ENCODE assay signal across 19 cellular contexts in genomic region chr1:83029050-83029449, GRCh38.
DNase-seq lines count a peak whose midpoint lies in the region; ATAC-seq and TF ChIP-seq lines count a peak whose summit lies in the region.
"Had no signal": no experiment of that assay in that cellular context is flagged by ENCODE, and none has a peak within 500 bp of the region (broad histone marks: within the 10 kb centered on the region; RNA-seq: fewer than 3 reads in every experiment).

No MANE protein-coding gene starts in this region.

- peaks cover 25% of the 10 kb centered on the region for H3K36me3 Mint-ChIP-seq in endodermal cell (ENCODE audit: low read depth)
- H3K36me3 Mint-ChIP-seq: CD4-positive, alpha-beta memory T cell had no signal

- H3K4me3 Mint-ChIP-seq in endodermal cell: no peak overlapping the region
- H3K4me3 Mint-ChIP-seq: CD4-positive, alpha-beta memory T cell; H9 had no signal

- H3K9me2 ChIP-seq in neural cell (ENCODE audit: insufficient read depth, low read length): no peaks in the 10 kb centered on the region

- H3K9me3 Mint-ChIP-seq in endodermal cell: peaks cover 21% of the 10 kb centered on the region

- H3K27ac Mint-ChIP-seq in endodermal cell: no peak overlapping the region
- H3K27ac Mint-ChIP-seq: CD4-positive, alpha-beta memory T cell; H9 had no signal

- no peaks in the 10 kb centered on the region for H3K4me1 ChIP-seq in endodermal cell (ENCODE audit: control insufficient read depth, insufficient read depth, low read length)
- peaks cover 2% of the 10 kb centered on the region for H3K4me1 ChIP-seq in mesenchymal stem cell (ENCODE audit: control insufficient read depth, insufficient read depth, low read depth, low read length)
- no peaks in the 10 kb centered on the region for H3K4me1 ChIP-seq in breast epithelium

- H3K27me3 ChIP-seq in WERI-Rb-1 (ENCODE audit: insufficient read depth, low read depth, severe bottlenecking): no peaks in the 10 kb centered on the region
- H3K27me3 ChIP-seq in endodermal cell (ENCODE audit: control insufficient read depth, insufficient read depth, low read length, poor library complexity, severe bottlenecking): no peaks in the 10 kb centered on the region
- H3K27me3 ChIP-seq in mesenchymal stem cell (ENCODE audit: control insufficient read depth in 1 of 2, insufficient read depth in 1 of 2, low read length in 2 of 2): no peaks in the 10 kb centered on the region
- H3K27me3 ChIP-seq in neural cell (ENCODE audit: insufficient read depth, low read depth, low read length): no peaks in the 10 kb centered on the region
- H3K27me3 ChIP-seq in breast epithelium: no peaks in the 10 kb centered on the region

- H3K9ac ChIP-seq in endodermal cell (ENCODE audit: extremely low read depth, low read length, poor library complexity, severe bottlenecking): no peak overlapping the region
- no peak overlapping the region for H3K9ac ChIP-seq in mesenchymal stem cell (ENCODE audit: low read length)
- no peak overlapping the region for H3K9ac ChIP-seq in neural cell (ENCODE audit: low read length)
- H3K9ac ChIP-seq: GM23248 had no signal

- WGBS in endodermal cell (ENCODE audit: insufficient coverage in 1 of 2, insufficient read length in 1 of 2), 2 experiments: 94% methylated on average over 2 of the region's 3 CpGs; no CpG with 5 or more reads in 1 of the 2 experiments
- WGBS in mesenchymal stem cell: 90% methylated on average over 1 of the region's 3 CpGs

- H4K20me1 ChIP-seq in neural cell (ENCODE audit: insufficient read depth): no peaks in the 10 kb centered on the region

- H2BK5ac ChIP-seq in mesenchymal stem cell (ENCODE audit: low read depth, low read length, poor library complexity, severe bottlenecking): no peak overlapping the region

- TF ChIP-seq CTCF in WERI-Rb-1 (IDR thresholded peaks at IDR 0.05; ENCODE audit: low read depth, low read length) (no peak), endodermal cell (conservative IDR thresholded peaks at IDR 0.05) (no peak), neural cell (IDR thresholded peaks at IDR 0.05; ENCODE audit: poor library complexity, severe bottlenecking) (no peak), breast epithelium (IDR thresholded peaks at IDR 0.05) (no peak)

- H2AFZ ChIP-seq in mesenchymal stem cell (ENCODE audit: low read depth, low read length): no peak overlapping the region
- no peak overlapping the region for H2AFZ ChIP-seq in neural cell (ENCODE audit: low read depth, low read length)
- H2AFZ ChIP-seq: GM23248 had no signal

- H3K79me1 ChIP-seq in mesenchymal stem cell (replicated peaks; ENCODE audit: low read length, poor library complexity, severe bottlenecking): no peaks in the 10 kb centered on the region

- H3K27me3 Mint-ChIP-seq in endodermal cell (ENCODE audit: insufficient read depth): no peaks in the 10 kb centered on the region
- H3K27me3 Mint-ChIP-seq: CD4-positive, alpha-beta memory T cell had no signal

- no peak overlapping the region for H3K23ac ChIP-seq in mesenchymal stem cell (ENCODE audit: low read length in 2 of 2)

- H3K9me3 ChIP-seq in WERI-Rb-1 (ENCODE audit: severe bottlenecking) (no peaks in the 10 kb centered on the region), endodermal cell (ENCODE audit: control insufficient read depth, low read length) (no peaks in the 10 kb centered on the region), mesenchymal stem cell (ENCODE audit: control insufficient read depth, low read length) (no peaks in the 10 kb centered on the region), neural cell (ENCODE audit: low read length) (no peaks in the 10 kb centered on the region), breast epithelium (no peaks in the 10 kb centered on the region)

- ATAC-seq in HG03025 (IDR thresholded peaks at IDR 0.05; ENCODE audit: low FRiP score, unreplicated experiment): no peak
- no peak for ATAC-seq in GM18505 (IDR thresholded peaks at IDR 0.05; ENCODE audit: unreplicated experiment)
- ATAC-seq: GM12878, HCT116 had no signal

- H3K4me3 ChIP-seq in WERI-Rb-1 (ENCODE audit: low read depth, low read length) (no peak overlapping the region), endodermal cell (ENCODE audit: low read length) (no peak overlapping the region), mesenchymal stem cell (ENCODE audit: insufficient read depth in 1 of 2, low read depth in 1 of 2, low read length in 2 of 2) (no peak overlapping the region), neural cell (ENCODE audit: low read length) (no peak overlapping the region), breast epithelium (no peak overlapping the region)
- H3K4me3 ChIP-seq: GM12878, GM23248 had no signal

- no peak overlapping the region for H4K8ac ChIP-seq in mesenchymal stem cell (ENCODE audit: low read length)

- H2AK5ac ChIP-seq in mesenchymal stem cell (ENCODE audit: low read length, severe bottlenecking): no peak overlapping the region

- intact Hi-C loops in breast epithelium (cut with DNase I; ENCODE audit: low total_unique reads): no loop called here

- no peak for TF ChIP-seq EP300 in neural cell (conservative IDR thresholded peaks at IDR 0.05; ENCODE audit: poor library complexity, severe bottlenecking)

- no peak for TF ChIP-seq POLR2A in breast epithelium (IDR thresholded peaks at IDR 0.05)
- TF ChIP-seq POLR2A in GM18505 (IDR thresholded peaks at IDR 0.05; ENCODE audit: borderline replicate concordance, extremely low read depth, insufficient read depth, insufficient read length): no peak

- H2BK15ac ChIP-seq in mesenchymal stem cell (ENCODE audit: low read depth, poor library complexity, severe bottlenecking): peak overlapping the region; percentile 0

- H3K18ac ChIP-seq in mesenchymal stem cell (ENCODE audit: low read depth in 1 of 2, low read length in 2 of 2): peak overlapping the region in 1 of 2 experiments; percentile 13

- H3K36me3 ChIP-seq in WERI-Rb-1: no peaks in the 10 kb centered on the region
- no peaks in the 10 kb centered on the region for H3K36me3 ChIP-seq in endodermal cell (ENCODE audit: control insufficient read depth, insufficient read depth, low read length)
- no peaks in the 10 kb centered on the region for H3K36me3 ChIP-seq in mesenchymal stem cell (ENCODE audit: control insufficient read depth in 1 of 2, insufficient read depth in 2 of 2, low read depth in 1 of 2, low read length in 2 of 2)
- no peaks in the 10 kb centered on the region for H3K36me3 ChIP-seq in neural cell (ENCODE audit: insufficient read depth, low read length)
- no peaks in the 10 kb centered on the region for H3K36me3 ChIP-seq in breast epithelium

- TF ChIP-seq RAD21 in neural cell (conservative IDR thresholded peaks at IDR 0.05): no peak

- H3K27ac ChIP-seq in WERI-Rb-1 (no peak overlapping the region), endodermal cell (ENCODE audit: low read depth, low read length) (no peak overlapping the region), mesenchymal stem cell (ENCODE audit: low read length, poor library complexity, severe bottlenecking) (no peak overlapping the region), neural cell (ENCODE audit: low read length) (peak overlapping the region; percentile 69), breast epithelium (no peak overlapping the region)
- H3K27ac ChIP-seq: GM23248 had no signal

- no peak overlapping the region for H4K91ac ChIP-seq in mesenchymal stem cell (ENCODE audit: low read length)

- no peak overlapping the region for H3K4ac ChIP-seq in mesenchymal stem cell (ENCODE audit: low read depth in 1 of 2, low read length in 2 of 2)

- H2BK120ac ChIP-seq in mesenchymal stem cell (ENCODE audit: low read depth, low read length): no peak overlapping the region

- no peak overlapping the region for H3K4me2 ChIP-seq in mesenchymal stem cell (ENCODE audit: low read length, poor library complexity, severe bottlenecking)
- H3K4me2 ChIP-seq in neural cell (ENCODE audit: low read length): no peak overlapping the region

- H3K14ac ChIP-seq in mesenchymal stem cell (ENCODE audit: low read length in 2 of 2): no peak overlapping the region

- no peaks in the 10 kb centered on the region for H3K79me2 ChIP-seq in neural cell (replicated peaks; ENCODE audit: insufficient read depth, low read length)

- peak; percentile 57 for DNase-seq in WERI-Rb-1
- peak; percentile 61 for DNase-seq in endodermal cell
- no peak for DNase-seq in mesenchymal stem cell
- no peak for DNase-seq in breast epithelium (ENCODE audit: low spot score in 2 of 2)
- no peak for DNase-seq in DMS 273 (lab: John Stamatoyannopoulos, UW; ENCODE audit: unreplicated experiment)
- DNase-seq: C1 segment of cervical spinal cord; CD4-positive, alpha-beta memory T cell; COR-L47; DMS 273 treated with DMSO at 0.1 percent for 48 hours; DMS79; EL; GDM1; H9 had no signal

- H2BK12ac ChIP-seq in mesenchymal stem cell (ENCODE audit: low read length in 2 of 2): no peak overlapping the region

- H3F3A ChIP-seq in neural cell (ENCODE audit: insufficient read depth, low read length, poor library complexity, severe bottlenecking): no peaks in the 10 kb centered on the region

- H3K4me1 Mint-ChIP-seq in endodermal cell: peaks cover 18% of the 10 kb centered on the region
- H3K4me1 Mint-ChIP-seq: CD4-positive, alpha-beta memory T cell had no signal

TF ChIP-seq in neural cell, 6 proteins besides CTCF, POLR2A, EP300 and RAD21 (continues in another document):
- TF ChIP-seq EZH2 (IDR thresholded peaks at IDR 0.05; ENCODE audit: borderline replicate concordance, insufficient read depth, low read length, poor library complexity, severe bottlenecking): no peak
- no peak for TF ChIP-seq SMC3 (conservative IDR thresholded peaks at IDR 0.05; ENCODE audit: poor library complexity)
- no peak for TF ChIP-seq POLR2AphosphoS5 (IDR thresholded peaks at IDR 0.05)
- no peak for TF ChIP-seq MXI1 (conservative IDR thresholded peaks at IDR 0.05; ENCODE audit: poor library complexity, severe bottlenecking)

Comparison
In these comparisons a context has a peak if more than half of its experiments do, and no peak if none do; other contexts are left out.
1. DNase-seq: peak in WERI-Rb-1 (single experiment) and endodermal cell (single experiment); none in mesenchymal stem cell (single experiment), breast epithelium (0 of 2) and DMS 273 (single experiment).